ENCODE assay signal across 21 cellular contexts in genomic region chr6:119426619-119427018, GRCh38.
DNase-seq lines count a peak whose midpoint lies in the region; ATAC-seq and TF ChIP-seq lines count a peak whose summit lies in the region.
"Had no signal": no experiment of that assay in that cellular context is flagged by ENCODE, and none has a peak within 500 bp of the region (broad histone marks: within the 10 kb centered on the region; RNA-seq: fewer than 3 reads in every experiment).

No MANE protein-coding gene starts in this region.

- H3K79me1 ChIP-seq in trophoblast cell (ENCODE audit: low read length), result peaks cover 9% of the 10 kb centered on the region

- TF ChIP-seq CTCF in body of pancreas (IDR thresholded peaks at IDR 0.05), result peak in 1 of 7 experiments; percentile 9

- H3K4me3 ChIP-seq in body of pancreas (no peak overlapping the region), trophoblast cell (ENCODE audit: low read depth, low read length) (no peak overlapping the region)
- H3K4me3 ChIP-seq: GM12878, heart left ventricle, thyroid gland had no signal

- H3K36me3 ChIP-seq in body of pancreas (replicated peaks in 1 of 2; ENCODE audit: insufficient read depth in 1 of 2, low read depth in 2 of 2) (no peaks in the 10 kb centered on the region), trophoblast cell (ENCODE audit: control insufficient read depth in 1 of 2, insufficient read depth in 2 of 2, low read length in 2 of 2) (no peaks in the 10 kb centered on the region)
- H3K36me3 ChIP-seq: BE2C, heart left ventricle, thyroid gland had no signal

- H3K9ac ChIP-seq in trophoblast cell (ENCODE audit: low read length), result no peak overlapping the region

- peak overlapping the region; percentile 73 for H4K91ac ChIP-seq in trophoblast cell (ENCODE audit: low read depth, low read length)

- ATAC-seq in body of pancreas (peak; percentile 47), GM18511 (IDR thresholded peaks at IDR 0.05; ENCODE audit: unreplicated experiment) (no peak), GM18502 (IDR thresholded peaks at IDR 0.05; ENCODE audit: poor library complexity, unreplicated experiment) (no peak)
- ATAC-seq: esophagus mucosa, GM12878, heart left ventricle, WTC11 had no signal

- no peak overlapping the region for H3K14ac ChIP-seq in trophoblast cell (ENCODE audit: low read length)

- H3K27ac ChIP-seq in body of pancreas (peak overlapping the region in 1 of 4 donors; percentile 11), trophoblast cell (ENCODE audit: low read depth, low read length) (no peak overlapping the region), substantia nigra (ENCODE audit: low read depth, low read length, poor library complexity, severe bottlenecking) (no peak overlapping the region)
- H3K27ac ChIP-seq: heart left ventricle, thyroid gland had no signal

- H3K4me2 ChIP-seq in trophoblast cell (ENCODE audit: low read length), result no peak overlapping the region

- intact Hi-C loops in body of pancreas (cut with DNase I), result no loop called here

- WGBS in body of pancreas, 2 donors, result 42 to 54% methylated on average over 3 of the region's 3 CpGs
- no CpG with 5 or more reads among the region's 3 CpGs for WGBS in trophoblast cell (ENCODE audit: extremely low coverage, insufficient coverage, insufficient read length)

- H3K4me1 ChIP-seq in body of pancreas, result peaks cover 5% of the 10 kb centered on the region
- H3K4me1 ChIP-seq in trophoblast cell (ENCODE audit: control insufficient read depth in 1 of 2, insufficient read depth in 2 of 2, low read length in 2 of 2), result peaks cover 0 to 2% of the 10 kb centered on the region in 2 experiments
- H3K4me1 ChIP-seq: BE2C, heart left ventricle had no signal

- peak overlapping the region; percentile 97 for H2BK12ac ChIP-seq in trophoblast cell (ENCODE audit: low read length)

- H2BK5ac ChIP-seq in trophoblast cell (ENCODE audit: low read depth, low read length, poor library complexity), result peak overlapping the region; percentile 68

- no peak overlapping the region for H3K23ac ChIP-seq in trophoblast cell (ENCODE audit: low read length)

- H3K27me3 ChIP-seq in body of pancreas (no peaks in the 10 kb centered on the region), trophoblast cell (ENCODE audit: insufficient read depth, low read length) (no peaks in the 10 kb centered on the region)
- H3K27me3 ChIP-seq: BE2C, heart left ventricle, thyroid gland had no signal

- TF ChIP-seq POLR2A in body of pancreas (IDR thresholded peaks at IDR 0.05), result no peak

- H3K18ac ChIP-seq in trophoblast cell (ENCODE audit: low read length), result no peak overlapping the region

- H4K12ac ChIP-seq in trophoblast cell (ENCODE audit: low read depth, low read length), result no peak overlapping the region

- no peak overlapping the region for H4K8ac ChIP-seq in trophoblast cell (ENCODE audit: low read depth, low read length)

- H2AK5ac ChIP-seq in trophoblast cell (ENCODE audit: low read length), result no peak overlapping the region

- H3K4ac ChIP-seq in trophoblast cell (ENCODE audit: low read depth, low read length), result no peak overlapping the region

- DNase-seq in DMS 273 treated with DMSO at 0.1 percent for 48 hours (lab: John Stamatoyannopoulos, UW) (peak; percentile 23), NCI-H82 treated with DMSO at 0.1 percent for 48 hours (lab: John Stamatoyannopoulos, UW; ENCODE audit: unreplicated experiment) (peak; percentile 72), body of pancreas (peak in 3 of 4 donors; percentile 42 to 46 (median 44)), trophoblast cell (peak; percentile 40 to 48), substantia nigra (lab: John Stamatoyannopoulos, UW) (no peak)
- DNase-seq: activated CD4-positive, alpha-beta T cell treated with anti-CD3 and anti-CD28 coated beads, Interleukin-2, amount 50 U/mL, for 48 hours; activated gamma-delta T cell treated with Interleukin-2 at 50 U/mL for 16 hours; activated T-cell treated with anti-CD3 and anti-CD28 coated beads for 4 hours; BE2C; cerebellar nuclear complex; effector CD4-positive, alpha-beta T cell; heart left ventricle; NCI-H1048; NCI-H2081; NCI-H524 treated with DMSO at 0.1 percent for 48 hours had no signal

- H2AFZ ChIP-seq in trophoblast cell (ENCODE audit: insufficient read depth, low read length, poor library complexity), result no peak overlapping the region

- no peaks in the 10 kb centered on the region for H3K79me2 ChIP-seq in trophoblast cell (ENCODE audit: control insufficient read depth, insufficient read depth, low read length, poor library complexity)

- H3K9me3 ChIP-seq in body of pancreas, result peaks cover 0 to 8% (median 0%) of the 10 kb centered on the region in 3 donors
- no peaks in the 10 kb centered on the region for H3K9me3 ChIP-seq in trophoblast cell (ENCODE audit: insufficient read depth, low read depth, low read length)
- H3K9me3 ChIP-seq: BE2C, thyroid gland had no signal

- H2BK120ac ChIP-seq in trophoblast cell (ENCODE audit: insufficient read depth, low read length, poor library complexity), result no peak overlapping the region

Comparison
In these comparisons a context has a peak if more than half of its experiments do, and no peak if none do; other contexts are left out.
1. DNase-seq: peak in DMS 273 treated with DMSO at 0.1 percent for 48 hours (single experiment), NCI-H82 treated with DMSO at 0.1 percent for 48 hours (single experiment), body of pancreas (3 of 4) and trophoblast cell (2 of 2); none in substantia nigra (0 of 49).